13 cellular contexts compared by ENCODE assay signal in the genomic region with DNA sequence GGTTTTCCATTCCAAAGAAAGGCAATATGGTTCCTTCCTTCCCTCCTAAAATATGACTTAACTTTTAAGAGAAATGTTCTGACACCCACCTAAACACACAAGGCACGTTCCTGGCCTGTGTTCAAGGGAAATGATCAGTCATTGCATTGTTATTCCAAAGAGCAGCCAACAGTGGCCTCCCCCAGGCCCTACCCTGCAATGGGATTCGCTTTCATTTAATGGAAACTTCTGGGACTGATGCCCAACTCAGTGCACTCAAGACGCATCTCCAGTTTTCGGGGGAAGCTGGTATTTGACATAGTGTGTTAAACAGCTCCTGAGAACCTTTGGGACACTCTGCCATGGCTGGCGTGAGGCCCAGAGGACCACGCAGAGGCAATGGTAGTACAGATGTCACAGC.
A peak's percentile ranks its signal among the peaks of the same experiment; 100 is the strongest.
DNase-seq lines count a peak whose midpoint lies in the region; ATAC-seq and TF ChIP-seq lines count a peak whose summit lies in the region.
"Had no signal": no experiment of that assay in that cellular context is flagged by ENCODE, and none has a peak within 500 bp of the region (broad histone marks: within the 10 kb centered on the region; RNA-seq: fewer than 3 reads in every experiment).

No MANE protein-coding gene starts in this region.

- H3K27ac ChIP-seq in thyroid gland (no peak overlapping the region), smooth muscle cell (ENCODE audit: low read depth) (no peak overlapping the region)
- H3K27ac ChIP-seq: C4-2B, neural progenitor cell, VCaP had no signal

- peak overlapping the region; percentile 63 for H3K27ac Mint-ChIP-seq in WTC11
- H3K27ac Mint-ChIP-seq: neural progenitor cell had no signal

- no peaks in the 10 kb centered on the region for H3K9me3 ChIP-seq in thyroid gland
- H3K9me3 ChIP-seq in smooth muscle cell (replicated peaks; ENCODE audit: low read depth): no peaks in the 10 kb centered on the region

- peaks cover 4% of the 10 kb centered on the region; the same call in 1 of the 2 replicates for H3K27me3 Mint-ChIP-seq in WTC11 (ENCODE audit: low read depth)

- intact Hi-C loops in thyroid gland (cut with DNase I): no loop called here

- no peak for ATAC-seq in WTC11
- ATAC-seq in GM21737 (IDR thresholded peaks at IDR 0.05; ENCODE audit: unreplicated experiment): no peak
- ATAC-seq in GM21786 (IDR thresholded peaks at IDR 0.05; ENCODE audit: unreplicated experiment): no peak

- no peaks in the 10 kb centered on the region for H3K79me2 ChIP-seq in smooth muscle cell (ENCODE audit: low read depth)

- H3K4me1 ChIP-seq in thyroid gland (no peaks in the 10 kb centered on the region), smooth muscle cell (ENCODE audit: low read depth) (no peaks in the 10 kb centered on the region)
- H3K4me1 ChIP-seq: neural progenitor cell had no signal

- H2AFZ ChIP-seq in smooth muscle cell (ENCODE audit: low read depth): no peak overlapping the region
- H2AFZ ChIP-seq: neural progenitor cell had no signal

- H3K4me3 ChIP-seq in thyroid gland (replicated peaks in 1 of 3) (no peak overlapping the region), smooth muscle cell (no peak overlapping the region)
- H3K4me3 ChIP-seq: neural progenitor cell had no signal

- TF ChIP-seq POLR2A in thyroid gland (IDR thresholded peaks at IDR 0.05): no peak

- H3F3A ChIP-seq in smooth muscle cell (ENCODE audit: low read depth): no peaks in the 10 kb centered on the region

- H3K9me3 Mint-ChIP-seq in WTC11: 0 out of 2 replicates have a peak, but pooled peaks cover 3% of the 10 kb centered on the region
- H3K9me3 Mint-ChIP-seq: neural progenitor cell had no signal

- 56 to 83% methylated on average over 4 to 6 of the region's 6 CpGs for WGBS in thyroid gland, 2 donors
- 94% methylated on average over 6 of the region's 6 CpGs for WGBS in smooth muscle cell (ENCODE audit: low lambda C conversion rate)

- CTCF ChIA-PET in WTC11 (lab: Charles Lee): no interaction called here

- H3K4me3 Mint-ChIP-seq in WTC11: no peak overlapping the region
- H3K4me3 Mint-ChIP-seq: neural progenitor cell had no signal

- POLR2A ChIA-PET in WTC11 (lab: Charles Lee): no interaction called here

- no peak overlapping the region for H3K4me2 ChIP-seq in smooth muscle cell
- H3K4me2 ChIP-seq: neural progenitor cell had no signal

- TF ChIP-seq CTCF in WTC11 (IDR thresholded peaks at IDR 0.05) (no peak), thyroid gland (IDR thresholded peaks at IDR 0.05) (no peak), smooth muscle cell (IDR thresholded peaks at IDR 0.05; ENCODE audit: borderline replicate concordance, insufficient read depth, poor library complexity, severe bottlenecking) (no peak)

- H3K36me3 ChIP-seq in thyroid gland: peaks cover 35 to 40% of the 10 kb centered on the region in 2 donors
- no peaks in the 10 kb centered on the region for H3K36me3 ChIP-seq in smooth muscle cell (ENCODE audit: low read depth)

- no peaks in the 10 kb centered on the region for H4K20me1 ChIP-seq in smooth muscle cell (ENCODE audit: low read depth)

- peak; percentile 20 for DNase-seq in A172 (ENCODE audit: low spot score)
- peak; percentile 75 for DNase-seq in GM04503 (ENCODE audit: low read depth)
- DNase-seq in WTC11 (ENCODE audit: low spot score): no peak
- DNase-seq in glomerular endothelial cell (ENCODE audit: extremely low read depth, low read depth, low spot score): peak; percentile 62
- no peak for DNase-seq in thyroid gland
- DNase-seq in smooth muscle cell (lab: John Stamatoyannopoulos, UW; ENCODE audit: unreplicated experiment): no peak
- DNase-seq: aorta, SHP77 treated with DMSO at 0.1 percent for 48 hours had no signal

- peaks cover 48% of the 10 kb centered on the region for H3K36me3 Mint-ChIP-seq in WTC11

- no peak overlapping the region for H3K9ac ChIP-seq in smooth muscle cell (ENCODE audit: low read depth)
- H3K9ac ChIP-seq: neural progenitor cell had no signal

- H3K27me3 ChIP-seq in thyroid gland (no peaks in the 10 kb centered on the region), smooth muscle cell (ENCODE audit: low read depth) (no peaks in the 10 kb centered on the region)
- H3K27me3 ChIP-seq: neural progenitor cell had no signal

- no peaks in the 10 kb centered on the region for H3K4me1 Mint-ChIP-seq in WTC11

TF ChIP-seq in WTC11, 78 proteins besides CTCF, POLR2A, EP300 and RAD21:
- TF ChIP-seq, protein P1, sequence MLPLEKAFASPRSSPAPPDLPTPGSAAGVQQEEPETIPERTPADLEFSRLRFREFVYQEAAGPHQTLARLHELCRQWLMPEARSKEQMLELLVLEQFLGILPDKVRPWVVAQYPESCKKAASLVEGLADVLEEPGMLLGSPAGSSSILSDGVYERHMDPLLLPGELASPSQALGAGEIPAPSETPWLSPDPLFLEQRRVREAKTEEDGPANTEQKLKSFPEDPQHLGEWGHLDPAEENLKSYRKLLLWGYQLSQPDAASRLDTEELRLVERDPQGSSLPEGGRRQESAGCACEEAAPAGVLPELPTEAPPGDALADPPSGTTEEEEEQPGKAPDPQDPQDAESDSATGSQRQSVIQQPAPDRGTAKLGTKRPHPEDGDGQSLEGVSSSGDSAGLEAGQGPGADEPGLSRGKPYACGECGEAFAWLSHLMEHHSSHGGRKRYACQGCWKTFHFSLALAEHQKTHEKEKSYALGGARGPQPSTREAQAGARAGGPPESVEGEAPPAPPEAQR (CRISPR knock-in tag; IDR thresholded peaks at IDR 0.05): no peak
- TF ChIP-seq, protein P2, sequence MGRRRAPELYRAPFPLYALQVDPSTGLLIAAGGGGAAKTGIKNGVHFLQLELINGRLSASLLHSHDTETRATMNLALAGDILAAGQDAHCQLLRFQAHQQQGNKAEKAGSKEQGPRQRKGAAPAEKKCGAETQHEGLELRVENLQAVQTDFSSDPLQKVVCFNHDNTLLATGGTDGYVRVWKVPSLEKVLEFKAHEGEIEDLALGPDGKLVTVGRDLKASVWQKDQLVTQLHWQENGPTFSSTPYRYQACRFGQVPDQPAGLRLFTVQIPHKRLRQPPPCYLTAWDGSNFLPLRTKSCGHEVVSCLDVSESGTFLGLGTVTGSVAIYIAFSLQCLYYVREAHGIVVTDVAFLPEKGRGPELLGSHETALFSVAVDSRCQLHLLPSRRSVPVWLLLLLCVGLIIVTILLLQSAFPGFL (CRISPR knock-in tag; IDR thresholded peaks at IDR 0.05; ENCODE audit: borderline replicate concordance): no peak
- TF ChIP-seq, protein P3, sequence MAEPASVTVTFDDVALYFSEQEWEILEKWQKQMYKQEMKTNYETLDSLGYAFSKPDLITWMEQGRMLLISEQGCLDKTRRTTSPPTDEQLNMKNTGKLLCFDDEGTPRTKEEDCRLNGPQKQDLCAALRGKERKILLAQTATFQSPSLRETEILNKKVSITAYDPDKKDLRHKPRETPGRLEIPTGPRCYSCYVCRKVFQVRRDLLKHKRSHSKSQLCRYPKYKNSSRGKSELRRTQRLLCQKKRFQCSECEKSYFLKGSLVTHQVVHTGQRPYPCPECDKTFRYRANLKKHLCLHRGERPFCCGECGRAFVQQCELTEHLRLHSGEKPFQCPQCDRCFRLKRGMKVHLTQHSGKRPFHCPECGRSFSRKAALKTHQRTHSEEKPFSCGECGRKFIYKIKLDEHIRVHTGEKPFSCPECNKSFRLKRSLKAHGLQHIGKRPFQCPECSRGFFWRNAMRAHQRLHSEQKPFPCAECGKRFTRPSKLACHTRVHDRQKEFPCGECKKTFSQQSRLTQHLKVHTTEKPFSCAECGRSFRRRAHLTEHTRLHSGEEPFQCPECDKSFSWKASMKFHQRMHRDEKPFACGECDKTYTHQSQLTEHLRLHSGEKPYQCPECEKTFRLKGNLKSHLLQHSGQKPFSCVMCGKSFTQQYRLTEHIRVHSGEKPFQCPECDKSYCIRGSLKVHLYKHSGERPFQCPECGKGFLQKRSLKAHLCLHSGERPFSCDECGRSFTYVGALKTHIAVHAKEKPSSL (CRISPR knock-in tag; conservative IDR thresholded peaks at IDR 0.05): no peak
- no peak for TF ChIP-seq FOXK1 (CRISPR knock-in tag; IDR thresholded peaks at IDR 0.05)
- no peak for TF ChIP-seq ZBTB21 (CRISPR knock-in tag; IDR thresholded peaks at IDR 0.05; ENCODE audit: borderline replicate concordance)
- TF ChIP-seq, protein P4, sequence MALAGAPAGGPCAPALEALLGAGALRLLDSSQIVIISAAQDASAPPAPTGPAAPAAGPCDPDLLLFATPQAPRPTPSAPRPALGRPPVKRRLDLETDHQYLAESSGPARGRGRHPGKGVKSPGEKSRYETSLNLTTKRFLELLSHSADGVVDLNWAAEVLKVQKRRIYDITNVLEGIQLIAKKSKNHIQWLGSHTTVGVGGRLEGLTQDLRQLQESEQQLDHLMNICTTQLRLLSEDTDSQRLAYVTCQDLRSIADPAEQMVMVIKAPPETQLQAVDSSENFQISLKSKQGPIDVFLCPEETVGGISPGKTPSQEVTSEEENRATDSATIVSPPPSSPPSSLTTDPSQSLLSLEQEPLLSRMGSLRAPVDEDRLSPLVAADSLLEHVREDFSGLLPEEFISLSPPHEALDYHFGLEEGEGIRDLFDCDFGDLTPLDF (CRISPR knock-in tag; IDR thresholded peaks at IDR 0.05): no peak
- no peak for TF ChIP-seq FOXP1 (CRISPR knock-in tag; IDR thresholded peaks at IDR 0.05; ENCODE audit: borderline replicate concordance)
- no peak for TF ChIP-seq RELA (CRISPR knock-in tag; IDR thresholded peaks at IDR 0.05; ENCODE audit: borderline replicate concordance)
- TF ChIP-seq ZNF138 (CRISPR knock-in tag; conservative IDR thresholded peaks at IDR 0.05): no peak
- TF ChIP-seq OVOL2 (CRISPR knock-in tag; IDR thresholded peaks at IDR 0.05; ENCODE audit: borderline replicate concordance): no peak
- no peak for TF ChIP-seq ZNF263 (CRISPR knock-in tag; IDR thresholded peaks at IDR 0.05; ENCODE audit: low read depth)
- TF ChIP-seq ZNF121 (CRISPR knock-in tag; IDR thresholded peaks at IDR 0.05): no peak
- TF ChIP-seq, protein P5, sequence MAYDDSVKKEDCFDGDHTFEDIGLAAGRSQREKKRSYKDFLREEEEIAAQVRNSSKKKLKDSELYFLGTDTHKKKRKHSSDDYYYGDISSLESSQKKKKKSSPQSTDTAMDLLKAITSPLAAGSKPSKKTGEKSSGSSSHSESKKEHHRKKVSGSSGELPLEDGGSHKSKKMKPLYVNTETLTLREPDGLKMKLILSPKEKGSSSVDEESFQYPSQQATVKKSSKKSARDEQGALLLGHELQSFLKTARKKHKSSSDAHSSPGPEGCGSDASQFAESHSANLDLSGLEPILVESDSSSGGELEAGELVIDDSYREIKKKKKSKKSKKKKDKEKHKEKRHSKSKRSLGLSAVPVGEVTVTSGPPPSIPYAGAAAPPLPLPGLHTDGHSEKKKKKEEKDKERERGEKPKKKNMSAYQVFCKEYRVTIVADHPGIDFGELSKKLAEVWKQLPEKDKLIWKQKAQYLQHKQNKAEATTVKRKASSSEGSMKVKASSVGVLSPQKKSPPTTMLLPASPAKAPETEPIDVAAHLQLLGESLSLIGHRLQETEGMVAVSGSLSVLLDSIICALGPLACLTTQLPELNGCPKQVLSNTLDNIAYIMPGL (CRISPR knock-in tag; IDR thresholded peaks at IDR 0.05): no peak
TF ChIP-seq in WTC11: peak in this region for 0.

Comparison
In these comparisons a context has a peak if more than half of its experiments do, and no peak if none do; other contexts are left out.
1. DNase-seq: peak in A172 (single experiment), GM04503 (single experiment) and glomerular endothelial cell (single experiment); none in WTC11 (single experiment), thyroid gland (0 of 2) and smooth muscle cell (single experiment).